ENCODE assay signal across 1 cellular context in the genomic region with DNA sequence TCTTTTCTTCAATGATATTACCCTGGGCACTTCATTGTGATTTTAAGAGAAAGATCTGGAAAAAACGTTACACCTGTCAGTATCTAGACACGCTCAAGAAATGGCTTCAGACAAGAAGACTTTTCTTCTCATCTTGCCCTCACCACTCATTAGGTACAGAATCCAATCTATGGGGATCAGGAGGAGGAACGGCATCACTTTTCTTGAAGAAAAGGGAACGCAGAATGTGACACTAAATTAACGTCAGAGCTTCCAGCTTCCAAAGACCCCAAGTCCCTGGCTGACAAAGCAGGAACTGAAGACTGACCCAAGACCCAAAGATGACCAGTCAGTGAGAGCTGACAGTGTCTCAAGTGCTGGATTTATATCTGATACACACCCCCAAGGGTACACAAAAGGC.
TF ChIP-seq lines count a peak whose summit lies in the region.

No MANE protein-coding gene starts in this region.

TF ChIP-seq in GM23338, 12 proteins besides CTCF, POLR2A, EP300 and RAD21 (continued from another document):
- TF ChIP-seq, protein P1, sequence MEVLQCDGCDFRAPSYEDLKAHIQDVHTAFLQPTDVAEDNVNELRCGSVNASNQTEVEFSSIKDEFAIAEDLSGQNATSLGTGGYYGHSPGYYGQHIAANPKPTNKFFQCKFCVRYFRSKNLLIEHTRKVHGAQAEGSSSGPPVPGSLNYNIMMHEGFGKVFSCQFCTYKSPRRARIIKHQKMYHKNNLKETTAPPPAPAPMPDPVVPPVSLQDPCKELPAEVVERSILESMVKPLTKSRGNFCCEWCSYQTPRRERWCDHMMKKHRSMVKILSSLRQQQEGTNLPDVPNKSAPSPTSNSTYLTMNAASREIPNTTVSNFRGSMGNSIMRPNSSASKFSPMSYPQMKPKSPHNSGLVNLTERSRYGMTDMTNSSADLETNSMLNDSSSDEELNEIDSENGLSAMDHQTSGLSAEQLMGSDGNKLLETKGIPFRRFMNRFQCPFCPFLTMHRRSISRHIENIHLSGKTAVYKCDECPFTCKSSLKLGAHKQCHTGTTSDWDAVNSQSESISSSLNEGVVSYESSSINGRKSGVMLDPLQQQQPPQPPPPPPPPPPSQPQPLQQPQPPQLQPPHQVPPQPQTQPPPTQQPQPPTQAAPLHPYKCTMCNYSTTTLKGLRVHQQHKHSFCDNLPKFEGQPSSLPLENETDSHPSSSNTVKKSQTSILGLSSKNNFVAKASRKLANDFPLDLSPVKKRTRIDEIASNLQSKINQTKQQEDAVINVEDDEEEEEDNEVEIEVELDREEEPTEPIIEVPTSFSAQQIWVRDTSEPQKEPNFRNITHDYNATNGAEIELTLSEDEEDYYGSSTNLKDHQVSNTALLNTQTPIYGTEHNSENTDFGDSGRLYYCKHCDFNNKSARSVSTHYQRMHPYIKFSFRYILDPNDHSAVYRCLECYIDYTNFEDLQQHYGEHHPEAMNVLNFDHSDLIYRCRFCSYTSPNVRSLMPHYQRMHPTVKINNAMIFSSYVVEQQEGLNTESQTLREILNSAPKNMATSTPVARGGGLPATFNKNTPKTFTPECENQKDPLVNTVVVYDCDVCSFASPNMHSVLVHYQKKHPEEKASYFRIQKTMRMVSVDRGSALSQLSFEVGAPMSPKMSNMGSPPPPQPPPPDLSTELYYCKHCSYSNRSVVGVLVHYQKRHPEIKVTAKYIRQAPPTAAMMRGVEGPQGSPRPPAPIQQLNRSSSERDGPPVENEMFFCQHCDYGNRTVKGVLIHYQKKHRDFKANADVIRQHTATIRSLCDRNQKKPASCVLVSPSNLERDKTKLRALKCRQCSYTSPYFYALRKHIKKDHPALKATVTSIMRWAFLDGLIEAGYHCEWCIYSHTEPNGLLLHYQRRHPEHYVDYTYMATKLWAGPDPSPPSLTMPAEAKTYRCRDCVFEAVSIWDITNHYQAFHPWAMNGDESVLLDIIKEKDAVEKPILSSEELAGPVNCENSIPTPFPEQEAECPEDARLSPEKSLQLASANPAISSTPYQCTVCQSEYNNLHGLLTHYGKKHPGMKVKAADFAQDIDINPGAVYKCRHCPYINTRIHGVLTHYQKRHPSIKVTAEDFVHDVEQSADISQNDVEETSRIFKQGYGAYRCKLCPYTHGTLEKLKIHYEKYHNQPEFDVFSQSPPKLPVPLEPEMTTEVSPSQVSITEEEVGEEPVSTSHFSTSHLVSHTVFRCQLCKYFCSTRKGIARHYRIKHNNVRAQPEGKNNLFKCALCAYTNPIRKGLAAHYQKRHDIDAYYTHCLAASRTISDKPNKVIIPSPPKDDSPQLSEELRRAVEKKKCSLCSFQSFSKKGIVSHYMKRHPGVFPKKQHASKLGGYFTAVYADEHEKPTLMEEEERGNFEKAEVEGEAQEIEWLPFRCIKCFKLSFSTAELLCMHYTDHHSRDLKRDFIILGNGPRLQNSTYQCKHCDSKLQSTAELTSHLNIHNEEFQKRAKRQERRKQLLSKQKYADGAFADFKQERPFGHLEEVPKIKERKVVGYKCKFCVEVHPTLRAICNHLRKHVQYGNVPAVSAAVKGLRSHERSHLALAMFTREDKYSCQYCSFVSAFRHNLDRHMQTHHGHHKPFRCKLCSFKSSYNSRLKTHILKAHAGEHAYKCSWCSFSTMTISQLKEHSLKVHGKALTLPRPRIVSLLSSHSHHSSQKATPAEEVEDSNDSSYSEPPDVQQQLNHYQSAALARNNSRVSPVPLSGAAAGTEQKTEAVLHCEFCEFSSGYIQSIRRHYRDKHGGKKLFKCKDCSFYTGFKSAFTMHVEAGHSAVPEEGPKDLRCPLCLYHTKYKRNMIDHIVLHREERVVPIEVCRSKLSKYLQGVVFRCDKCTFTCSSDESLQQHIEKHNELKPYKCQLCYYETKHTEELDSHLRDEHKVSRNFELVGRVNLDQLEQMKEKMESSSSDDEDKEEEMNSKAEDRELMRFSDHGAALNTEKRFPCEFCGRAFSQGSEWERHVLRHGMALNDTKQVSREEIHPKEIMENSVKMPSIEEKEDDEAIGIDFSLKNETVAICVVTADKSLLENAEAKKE (CRISPR knock-in tag; IDR thresholded peaks at IDR 0.05) = no peak
- TF ChIP-seq ZNF114 (CRISPR knock-in tag; IDR thresholded peaks at IDR 0.05) (no peak), EZH2 (IDR thresholded peaks at IDR 0.05; ENCODE audit: low read depth, unreplicated experiment) (no peak)
- TF ChIP-seq, protein P2, sequence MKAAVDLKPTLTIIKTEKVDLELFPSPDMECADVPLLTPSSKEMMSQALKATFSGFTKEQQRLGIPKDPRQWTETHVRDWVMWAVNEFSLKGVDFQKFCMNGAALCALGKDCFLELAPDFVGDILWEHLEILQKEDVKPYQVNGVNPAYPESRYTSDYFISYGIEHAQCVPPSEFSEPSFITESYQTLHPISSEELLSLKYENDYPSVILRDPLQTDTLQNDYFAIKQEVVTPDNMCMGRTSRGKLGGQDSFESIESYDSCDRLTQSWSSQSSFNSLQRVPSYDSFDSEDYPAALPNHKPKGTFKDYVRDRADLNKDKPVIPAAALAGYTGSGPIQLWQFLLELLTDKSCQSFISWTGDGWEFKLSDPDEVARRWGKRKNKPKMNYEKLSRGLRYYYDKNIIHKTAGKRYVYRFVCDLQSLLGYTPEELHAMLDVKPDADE (IDR thresholded peaks at IDR 0.05) = no peak
